9 cellular contexts compared by ENCODE assay signal in the genomic region with DNA sequence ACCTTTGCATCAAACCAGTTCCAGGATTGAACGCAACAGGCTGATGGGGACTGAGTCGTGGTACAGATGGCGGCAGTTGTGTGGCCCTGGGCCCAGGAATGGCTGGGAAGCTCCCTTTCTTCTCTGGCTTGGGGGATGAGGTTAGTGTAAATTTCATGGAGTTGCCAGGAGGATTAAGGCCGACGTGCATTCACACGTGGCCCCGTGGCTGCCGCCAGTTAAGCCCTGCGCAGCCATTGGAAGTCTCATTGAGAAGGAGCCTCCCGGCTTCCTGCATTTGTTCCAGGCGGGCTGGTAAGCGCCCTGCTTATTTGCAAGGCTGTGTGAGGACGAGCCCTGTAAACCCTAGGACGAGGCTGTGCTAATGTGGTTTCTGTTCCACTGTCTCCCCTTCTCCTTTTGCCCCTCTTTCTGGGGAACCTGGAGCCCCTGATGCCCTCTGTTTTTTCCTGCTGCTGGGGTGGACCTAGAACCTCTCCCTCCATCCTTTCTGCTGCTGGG. TPM values are rescaled to one million over a fixed set of nuclear protein-coding genes. Genes with fewer than 3 reads are reported as not detected.
DNase-seq lines count a peak whose midpoint lies in the region; ATAC-seq and TF ChIP-seq lines count a peak whose summit lies in the region.
"Had no signal": no experiment of that assay in that cellular context is flagged by ENCODE, and none has a peak within 500 bp of the region (broad histone marks: within the 10 kb centered on the region; RNA-seq: fewer than 3 reads in every experiment).

No MANE protein-coding gene starts in this region.

- POLR2A ChIA-PET in HEK293 (lab: Yijun Ruan, JAX) = no interaction called here

- H3K4me3 ChIP-seq in HEK293 (ENCODE audit: low read depth, low read length) (no peak overlapping the region), SJCRH30 (peak overlapping the region; percentile 28)

- ATAC-seq in foreskin keratinocyte = no peak
- ATAC-seq in HG03196 (IDR thresholded peaks at IDR 0.05; ENCODE audit: unreplicated experiment) = no peak
- no peak for ATAC-seq in HG02870 (IDR thresholded peaks at IDR 0.05; ENCODE audit: unreplicated experiment)

- H3K27ac ChIP-seq in HEK293 (ENCODE audit: extremely low read depth, low read depth, low read length) = no peak overlapping the region
- H3K27ac ChIP-seq in SJCRH30 = peak overlapping the region; percentile 82
- peak overlapping the region; percentile 32 for H3K27ac ChIP-seq in foreskin keratinocyte
- peak overlapping the region; percentile 42 for H3K27ac ChIP-seq in substantia nigra (ENCODE audit: low read depth, low read length, poor library complexity, severe bottlenecking)

- H3K36me3 ChIP-seq in HEK293 (ENCODE audit: control insufficient read depth in 2 of 2, insufficient read depth in 1 of 2, low read length in 2 of 2) (peaks cover 0 to 17% of the 10 kb centered on the region in 2 experiments; a peak in 2 of 3 replicates), SJCRH30 (peaks cover 53% of the 10 kb centered on the region)

- CTCF ChIA-PET in HEK293 (lab: Yijun Ruan, JAX) = interaction anchor here (0.6 kb wide), 1 partner anchor 49 kb away, joined by 3 read pairs; no protein-coding TSS in a partner anchor

- H3K27me3 ChIP-seq in SJCRH30 = no peaks in the 10 kb centered on the region
- no peaks in the 10 kb centered on the region for H3K27me3 ChIP-seq in foreskin keratinocyte

- peak; percentile 87 to 91 for DNase-seq in SJCRH30
- DNase-seq in foreskin keratinocyte = no peak
- DNase-seq in substantia nigra (lab: John Stamatoyannopoulos, UW) = peak in 1 of 49 donors; percentile 15
- no peak for DNase-seq in NCI-H1436 (lab: John Stamatoyannopoulos, UW)
- no peak for DNase-seq in NCI-H1092 treated with DMSO at 0.1 percent for 48 hours (lab: John Stamatoyannopoulos, UW)
- DNase-seq: NCI-H1694 treated with DMSO at 0.1 percent for 48 hours had no signal

- H3K9me3 ChIP-seq in HEK293 (ENCODE audit: control insufficient read depth, insufficient read depth, low read depth, low read length) (no peaks in the 10 kb centered on the region), SJCRH30 (replicated peaks) (no peaks in the 10 kb centered on the region)

- H3K4me1 ChIP-seq in HEK293 (ENCODE audit: control insufficient read depth, insufficient read depth, low read length) = peaks cover 3% of the 10 kb centered on the region
- peaks cover 33% of the 10 kb centered on the region for H3K4me1 ChIP-seq in SJCRH30
- peaks cover 33% of the 10 kb centered on the region for H3K4me1 ChIP-seq in foreskin keratinocyte

- no peak for TF ChIP-seq CTCF in HEK293 (tag by site-specific recombination; IDR thresholded peaks at IDR 0.05)
- TF ChIP-seq CTCF in foreskin keratinocyte (conservative IDR thresholded peaks at IDR 0.05) = no peak

TF ChIP-seq in HEK293, 187 proteins besides CTCF, POLR2A, EP300 and RAD21:
- TF ChIP-seq ZNF266 (tag by site-specific recombination; IDR thresholded peaks at IDR 0.05; ENCODE audit: low read depth) = no peak
- TF ChIP-seq ZNF341 (tag by site-specific recombination; IDR thresholded peaks at IDR 0.05; ENCODE audit: low read depth) = peak; percentile 42; the same call in 1 of the 2 replicates

RNA-seq across cellular contexts. Expression of gene FSCN1, which starts 5.7 kb away (rescaled TPM):
- total RNA-seq in SJCRH30 (2014; rRNA removed; shearing (Covaris generic)) = 436 and 446 TPM in 2 replicates
- 526 and 561 TPM in 2 replicates for total RNA-seq in foreskin keratinocyte
- 520 and 572 TPM in 2 replicates for polyA plus RNA-seq in foreskin keratinocyte

Comparison
In these comparisons a context has a peak if more than half of its experiments do, and no peak if none do; other contexts are left out.
1. DNase-seq: peak in SJCRH30 (2 of 2); none in foreskin keratinocyte (0 of 2), NCI-H1436 (single experiment) and NCI-H1092 treated with DMSO at 0.1 percent for 48 hours (single experiment).